In genomic region chr2:15677141-15677911, GRCh38 we compare ENCODE assay signal across 20 cellular contexts.
DNase-seq lines count a peak whose midpoint lies in the region; ATAC-seq, FAIRE-seq and TF ChIP-seq lines count a peak whose summit lies in the region.
"Had no signal": no experiment of that assay in that cellular context is flagged by ENCODE, and none has a peak within 500 bp of the region (broad histone marks: within the 10 kb centered on the region; RNA-seq: fewer than 3 reads in every experiment).

No MANE protein-coding gene starts in this region.

- peaks cover 13% of the 10 kb centered on the region for H3K27me3 Mint-ChIP-seq in activated naive CD8-positive, alpha-beta T cell treated with anti-CD3 and anti-CD28 coated beads for 36 hours

- WGBS in right cardiac atrium = 45% methylated on average over 9 of the region's 9 CpGs
- WGBS in pancreas, 2 donors = 31 to 34% methylated on average over 9 of the region's 9 CpGs

- H3K4me1 Mint-ChIP-seq in activated naive CD8-positive, alpha-beta T cell treated with anti-CD3 and anti-CD28 coated beads for 36 hours = no peaks in the 10 kb centered on the region
- H3K4me1 Mint-ChIP-seq: naive thymus-derived CD8-positive, alpha-beta T cell had no signal

- no peak for FAIRE-seq in pancreas (lab: Jason Lieb, UNC)

- POLR2A ChIA-PET in HEK293 (lab: Yijun Ruan, JAX) = interaction anchor here (0.6 to 0.9 kb wide), 2 partner anchors 54 to 57 kb away, joined by 3 read pairs; no protein-coding TSS in a partner anchor

- H3K36me3 Mint-ChIP-seq in activated naive CD8-positive, alpha-beta T cell treated with anti-CD3 and anti-CD28 coated beads for 36 hours = no peaks in the 10 kb centered on the region
- H3K36me3 Mint-ChIP-seq: naive thymus-derived CD8-positive, alpha-beta T cell had no signal

- H3K4me3 ChIP-seq in HEK293 (ENCODE audit: low read depth, low read length) = no peak overlapping the region
- no peak overlapping the region for H3K4me3 ChIP-seq in SK-N-MC
- H3K4me3 ChIP-seq in right cardiac atrium (ENCODE audit: low read length) = no peak overlapping the region
- no peak overlapping the region for H3K4me3 ChIP-seq in pancreas
- H3K4me3 ChIP-seq: testis had no signal

- CTCF ChIA-PET in HEK293 (lab: Yijun Ruan, JAX) = no interaction called here

- DNase-seq in SK-N-MC (ENCODE audit: low read depth, low spot score) (no peak), right cardiac atrium (peak in 2 of 3 donors; percentile 35 to 74), pancreas (peak in 1 of 6 donors; percentile 18), LoVo (ENCODE audit: low spot score) (no peak)
- no peak for DNase-seq in activated naive CD8-positive, alpha-beta T cell treated with anti-CD3 and anti-CD28 coated beads for 36 hours
- DNase-seq: activated CD4-positive, CD25-positive, alpha-beta regulatory T cell; activated effector memory CD4-positive, alpha-beta T cell treated with anti-CD3 and anti-CD28 coated beads, Interleukin-2, amount 50 U/mL, for 16 hours; hippocampal formation; naive thymus-derived CD8-positive, alpha-beta T cell; NCI-H187 treated with DMSO at 0.1 percent for 48 hours; NCI-H524 treated with DMSO at 0.1 percent for 48 hours; PC-3; stimulated activated CD4-positive, alpha-beta T cell treated with anti-CD3 and anti-CD28 coated beads, Interleukin-4, amount 100 ng/mL, for 24 hours; T-helper 1 cell; testis had no signal

- intact Hi-C loops in right cardiac atrium (cut with DNase I) (no loop called here), pancreas (cut with DNase I) (no loop called here)

- H3K27ac ChIP-seq in HEK293 (ENCODE audit: extremely low read depth, low read depth, low read length) (peak overlapping the region; percentile 47; the same call in 1 of the 2 replicates), SK-N-MC (0 out of 2 replicates have a peak overlapping the region, but pooled peaks have one; percentile 13), right cardiac atrium (ENCODE audit: low read length) (no peak overlapping the region), pancreas (peak overlapping the region in 1 of 4 donors; percentile 13)
- H3K27ac ChIP-seq: testis had no signal

- no peak for TF ChIP-seq CTCF in HEK293 (tag by site-specific recombination; IDR thresholded peaks at IDR 0.05)
- TF ChIP-seq CTCF in pancreas (IDR thresholded peaks at IDR 0.05) = no peak

- no peaks in the 10 kb centered on the region for H3K9me3 Mint-ChIP-seq in activated naive CD8-positive, alpha-beta T cell treated with anti-CD3 and anti-CD28 coated beads for 36 hours

- no peak overlapping the region for H3K9ac ChIP-seq in SK-N-MC (ENCODE audit: insufficient read length)

- H3K27me3 ChIP-seq in right cardiac atrium (ENCODE audit: control insufficient read depth, insufficient read depth) (no peaks in the 10 kb centered on the region), pancreas (no peaks in the 10 kb centered on the region)
- H3K27me3 ChIP-seq: testis had no signal

- no peak overlapping the region for H3K4me3 Mint-ChIP-seq in activated naive CD8-positive, alpha-beta T cell treated with anti-CD3 and anti-CD28 coated beads for 36 hours
- H3K4me3 Mint-ChIP-seq: dendritic cell treated with granulocyte-macrophage colony-stimulating factor and Interleukin-4, amounts not matched to agents 40 ng/mL and 50 ng/mL, for 4 days; naive thymus-derived CD8-positive, alpha-beta T cell had no signal

- ATAC-seq in right cardiac atrium = peak; percentile 56 to 72
- ATAC-seq in pancreas = peak in 3 of 4 donors; percentile 42 to 59 (median 50)
- ATAC-seq in HG02840 (IDR thresholded peaks at IDR 0.05; ENCODE audit: low FRiP score, unreplicated experiment) = no peak
- no peak for ATAC-seq in GM18519 (IDR thresholded peaks at IDR 0.05; ENCODE audit: low FRiP score, unreplicated experiment)
- ATAC-seq: left lobe of liver; naive thymus-derived CD8-positive, alpha-beta T cell; PC-3 had no signal

- H3K27ac Mint-ChIP-seq in activated naive CD8-positive, alpha-beta T cell treated with anti-CD3 and anti-CD28 coated beads for 36 hours = no peak overlapping the region
- H3K27ac Mint-ChIP-seq: dendritic cell treated with granulocyte-macrophage colony-stimulating factor and Interleukin-4, amounts not matched to agents 40 ng/mL and 50 ng/mL, for 4 days; naive thymus-derived CD8-positive, alpha-beta T cell had no signal

- H3K9me3 ChIP-seq in HEK293 (ENCODE audit: control insufficient read depth, insufficient read depth, low read depth, low read length) = no peaks in the 10 kb centered on the region
- H3K9me3 ChIP-seq in SK-N-MC (ENCODE audit: low read depth, low read length) = no peaks in the 10 kb centered on the region
- H3K9me3 ChIP-seq in right cardiac atrium (ENCODE audit: control insufficient read depth, low read length) = no peaks in the 10 kb centered on the region
- H3K9me3 ChIP-seq in pancreas = no peaks in the 10 kb centered on the region
- H3K9me3 ChIP-seq: testis had no signal

- H3K36me3 ChIP-seq in HEK293 (ENCODE audit: control insufficient read depth in 2 of 2, insufficient read depth in 1 of 2, low read length in 2 of 2) = no peaks in the 10 kb centered on the region
- H3K36me3 ChIP-seq in SK-N-MC (ENCODE audit: insufficient read depth, low read length) = no peaks in the 10 kb centered on the region
- no peaks in the 10 kb centered on the region for H3K36me3 ChIP-seq in pancreas

- H3K4me1 ChIP-seq in HEK293 (ENCODE audit: control insufficient read depth, insufficient read depth, low read length) = peaks cover 2% of the 10 kb centered on the region; the same call in 1 of the 2 replicates
- no peaks in the 10 kb centered on the region for H3K4me1 ChIP-seq in right cardiac atrium (ENCODE audit: control insufficient read depth, insufficient read depth, low read length)
- H3K4me1 ChIP-seq in pancreas = no peaks in the 10 kb centered on the region
- H3K4me1 ChIP-seq: testis had no signal

TF ChIP-seq in HEK293, 187 proteins besides CTCF, POLR2A, EP300 and RAD21 (continues in another document):
- TF ChIP-seq ZNF555 (tag by site-specific recombination; conservative IDR thresholded peaks at IDR 0.05) (no peak), ZNF132 (tag by site-specific recombination; IDR thresholded peaks at IDR 0.05; ENCODE audit: borderline replicate concordance) (no peak), ZNF777 (tag by site-specific recombination; IDR thresholded peaks at IDR 0.05; ENCODE audit: borderline replicate concordance) (no peak), ZXDB (tag by site-specific recombination; IDR thresholded peaks at IDR 0.05) (no peak), ZNF335 (tag by site-specific recombination; conservative IDR thresholded peaks at IDR 0.05) (peak; percentile 48; the same call in 1 of the 2 replicates), GLIS2 (tag by site-specific recombination; IDR thresholded peaks at IDR 0.05) (no peak), ZNF513 (tag by site-specific recombination; IDR thresholded peaks at IDR 0.05) (no peak), ZNF558 (tag by site-specific recombination; IDR thresholded peaks at IDR 0.05) (no peak), ZNF626 (tag by site-specific recombination; IDR thresholded peaks at IDR 0.05) (no peak), ZNF785 (tag by site-specific recombination; IDR thresholded peaks at IDR 0.05) (no peak), BCL11A (tag by site-specific recombination; IDR thresholded peaks at IDR 0.05; ENCODE audit: low read depth) (no peak), ZNF26 (tag by site-specific recombination; IDR thresholded peaks at IDR 0.05) (no peak), GLIS1 (tag by site-specific recombination; IDR thresholded peaks at IDR 0.05) (peak; percentile 66), TRIM28 (IDR thresholded peaks at IDR 0.05; ENCODE audit: borderline replicate concordance, low read length) (no peak), KLF16 (tag by site-specific recombination; IDR thresholded peaks at IDR 0.05) (no peak), YY2 (tag by site-specific recombination; IDR thresholded peaks at IDR 0.05) (no peak), ZFHX2 (tag by site-specific recombination; conservative IDR thresholded peaks at IDR 0.05) (no peak), SETDB1 (IDR thresholded peaks at IDR 0.05; ENCODE audit: insufficient read length, low read length) (no peak), ZNF639 (tag by site-specific recombination; IDR thresholded peaks at IDR 0.05) (no peak), ZNF76 (tag by site-specific recombination; IDR thresholded peaks at IDR 0.05; ENCODE audit: borderline replicate concordance, low read depth) (no peak)

Comparison
In these comparisons a context has a peak if more than half of its experiments do, and no peak if none do; other contexts are left out.
1. DNase-seq: peak in right cardiac atrium (2 of 3); none in SK-N-MC (single experiment), LoVo (single experiment) and activated naive CD8-positive, alpha-beta T cell treated with anti-CD3 and anti-CD28 coated beads for 36 hours (single experiment).
2. ATAC-seq: peak in right cardiac atrium (2 of 2) and pancreas (3 of 4); none in HG02840 (single experiment) and GM18519 (single experiment).